15 cellular contexts compared by ENCODE assay signal in genomic region chr3:182671942-182672341, GRCh38.
A peak's percentile ranks its signal among the peaks of the same experiment; 100 is the strongest.
DNase-seq lines count a peak whose midpoint lies in the region; ATAC-seq, FAIRE-seq and TF ChIP-seq lines count a peak whose summit lies in the region.
"Had no signal": no experiment of that assay in that cellular context is flagged by ENCODE, and none has a peak within 500 bp of the region (broad histone marks: within the 10 kb centered on the region; RNA-seq: fewer than 3 reads in every experiment).

No MANE protein-coding gene starts in this region.

- H3K36me3 ChIP-seq in liver (ENCODE audit: control insufficient read depth in 4 of 4, insufficient read depth in 3 of 4, low read depth in 1 of 4, low read length in 3 of 4) (no peaks in the 10 kb centered on the region), HepG2 (replicated peaks in 1 of 2; ENCODE audit: control insufficient read depth in 1 of 2, insufficient read depth in 2 of 2, low read length in 2 of 2) (no peaks in the 10 kb centered on the region)
- H3K36me3 ChIP-seq: lower lobe of right lung had no signal

- H2AFZ ChIP-seq in HepG2 (ENCODE audit: low read length): no peak overlapping the region

- no peak overlapping the region for H3K4me2 ChIP-seq in HepG2 (ENCODE audit: low read depth, low read length)

- TF ChIP-seq EP300 in HepG2 (IDR thresholded peaks at IDR 0.05; ENCODE audit: low read depth in 2 of 2, low read length in 2 of 2) (no peak), HepG2 (CRISPR knock-in tag; IDR thresholded peaks at IDR 0.05; ENCODE audit: borderline replicate concordance) (no peak)

- ATAC-seq in HepG2 (no peak), HG02840 (IDR thresholded peaks at IDR 0.05; ENCODE audit: low FRiP score, unreplicated experiment) (no peak), GM19035 (IDR thresholded peaks at IDR 0.05; ENCODE audit: unreplicated experiment) (no peak)
- ATAC-seq: lower lobe of right lung had no signal

- H3K27ac ChIP-seq in liver (ENCODE audit: low read depth in 1 of 2, low read length in 2 of 2) (no peak overlapping the region), HepG2 (ENCODE audit: extremely low read length, insufficient read depth, low read length) (no peak overlapping the region), VCaP (no peak overlapping the region)
- H3K27ac ChIP-seq: lower lobe of right lung had no signal

- TF ChIP-seq RAD21 in liver (IDR thresholded peaks at IDR 0.05) (peak; percentile 9 to 30), HepG2 (CRISPR knock-in tag; IDR thresholded peaks at IDR 0.05) (no peak)

- no peak for TF ChIP-seq CTCF in liver (IDR thresholded peaks at IDR 0.05; ENCODE audit: low read depth, low read length, missing input control)
- no peak for TF ChIP-seq CTCF in HepG2 (CRISPR knock-in tag; IDR thresholded peaks at IDR 0.05)
- TF ChIP-seq CTCF in VCaP (conservative IDR thresholded peaks at IDR 0.05): peak; percentile 53

- in situ Hi-C loops in HepG2 (cut with HindIII; ENCODE audit: extremely low pct_ligation_motif_present, low pct_unique_long_range_greater_than_20kb): no loop called here

- H4K20me1 ChIP-seq in HepG2 (ENCODE audit: insufficient read depth, low read length): no peaks in the 10 kb centered on the region

- no peak overlapping the region for H3K9ac ChIP-seq in liver (ENCODE audit: low read depth in 1 of 2, low read length in 2 of 2)
- no peak overlapping the region for H3K9ac ChIP-seq in HepG2 (ENCODE audit: insufficient read depth, low read depth, low read length)

- POLR2A ChIA-PET in HepG2 (lab: Yijun Ruan, JAX): no interaction called here

- H3K9me3 ChIP-seq in liver (ENCODE audit: control insufficient read depth in 4 of 4, low read length in 3 of 4) (no peaks in the 10 kb centered on the region), HepG2 (ENCODE audit: low read length) (no peaks in the 10 kb centered on the region)
- H3K9me3 ChIP-seq: lower lobe of right lung had no signal

- WGBS in liver: 52% methylated on average over 5 of the region's 5 CpGs
- 1% methylated on average over 5 of the region's 5 CpGs for whole genome bisulfite sequencing in HepG2 (ENCODE audit: low lambda C conversion rate)

- CTCF ChIA-PET in HepG2 (lab: Yijun Ruan, JAX; ENCODE audit: low intra/inter-chr PET ratio, low total read pairs): no interaction called here

- DNase-seq in HepG2 (ENCODE audit: low spot score) (no peak), inferior parietal cortex (ENCODE audit: extremely low spot score) (peak; percentile 65), OCI-M1 (lab: John Stamatoyannopoulos, UW) (no peak), NCI-H146 treated with DMSO at 0.1 percent for 48 hours (lab: John Stamatoyannopoulos, UW; ENCODE audit: unreplicated experiment) (no peak)
- DNase-seq: activated B cell treated with CpG ODN at 0.5 μM for 24 hours; activated CD8-positive, alpha-beta memory T cell treated with anti-CD3 and anti-CD28 coated beads, Interleukin-2, amount 50 U/mL, for 4 hours; lower lobe of right lung; NCI-H1092; NCI-H446 treated with DMSO at 0.1 percent for 48 hours; small intestine; SW 1271 had no signal

- TF ChIP-seq POLR2A in HepG2 (IDR thresholded peaks at IDR 0.05; ENCODE audit: insufficient read depth in 1 of 2, low read depth in 2 of 2, low read length in 2 of 2): no peak

- intact Hi-C loops in HepG2 (cut with micrococcal nuclease; ENCODE audit: unreplicated experiment): no loop called here

- H3K79me2 ChIP-seq in HepG2 (ENCODE audit: insufficient read depth, low read length): no peaks in the 10 kb centered on the region

- no peak for FAIRE-seq in HepG2 (lab: Jason Lieb, UNC)
- FAIRE-seq: small intestine had no signal

- no peaks in the 10 kb centered on the region for H3K4me1 ChIP-seq in liver (ENCODE audit: control insufficient read depth in 4 of 4, insufficient read depth in 4 of 4, low read length in 3 of 4)
- H3K4me1 ChIP-seq in HepG2 (ENCODE audit: insufficient read depth, low read length): no peaks in the 10 kb centered on the region
- H3K4me1 ChIP-seq: lower lobe of right lung had no signal

- BruUV-seq in HepG2 (replicated peaks; lab: Mats Ljungman, UMichigan): no TSS peak

- H3K4me3 ChIP-seq in liver (ENCODE audit: low read depth in 1 of 3, low read length in 3 of 3) (no peak overlapping the region), HepG2 (replicated peaks in 1 of 3; ENCODE audit: insufficient read depth in 1 of 3, low read depth in 2 of 3, low read length in 3 of 3) (no peak overlapping the region)
- H3K4me3 ChIP-seq: lower lobe of right lung had no signal

- no peaks in the 10 kb centered on the region for H3K27me3 ChIP-seq in liver (ENCODE audit: control insufficient read depth in 4 of 4, insufficient read depth in 4 of 4, low read length in 3 of 4)
- H3K27me3 ChIP-seq in HepG2 (ENCODE audit: control insufficient read depth in 1 of 2, insufficient read depth in 2 of 2, low read length in 2 of 2): peaks cover 0 to 15% of the 10 kb centered on the region in 2 experiments; a peak in 2 of 5 replicates

TF ChIP-seq in liver, 16 proteins besides CTCF, POLR2A, EP300 and RAD21:
- TF ChIP-seq NR2F2 (IDR thresholded peaks at IDR 0.05) (no peak), TAF1 (conservative IDR thresholded peaks at IDR 0.05) (no peak), RXRA (IDR thresholded peaks at IDR 0.05) (no peak), HNF4A (conservative IDR thresholded peaks at IDR 0.05) (no peak), ZBTB33 (IDR thresholded peaks at IDR 0.05) (no peak), SP1 (IDR thresholded peaks at IDR 0.05) (no peak), HNF4G (IDR thresholded peaks at IDR 0.05) (no peak), GABPA (IDR thresholded peaks at IDR 0.05 in 1 of 2, conservative IDR thresholded peaks at IDR 0.05 in 1 of 2) (no peak)

TF ChIP-seq in HepG2, 621 proteins besides CTCF, POLR2A, EP300 and RAD21:
- TF ChIP-seq ZNF350 (CRISPR knock-in tag; IDR thresholded peaks at IDR 0.05; ENCODE audit: borderline replicate concordance, low read depth) (no peak), SMC3 (IDR thresholded peaks at IDR 0.05; ENCODE audit: low read length) (no peak), ZNF513 (CRISPR knock-in tag; conservative IDR thresholded peaks at IDR 0.05) (no peak), SNAPC4 (CRISPR knock-in tag; IDR thresholded peaks at IDR 0.05) (no peak)
TF ChIP-seq in HepG2: peak in this region for 0.
